ENCODE assay signal across 8 cellular contexts in the genomic region with DNA sequence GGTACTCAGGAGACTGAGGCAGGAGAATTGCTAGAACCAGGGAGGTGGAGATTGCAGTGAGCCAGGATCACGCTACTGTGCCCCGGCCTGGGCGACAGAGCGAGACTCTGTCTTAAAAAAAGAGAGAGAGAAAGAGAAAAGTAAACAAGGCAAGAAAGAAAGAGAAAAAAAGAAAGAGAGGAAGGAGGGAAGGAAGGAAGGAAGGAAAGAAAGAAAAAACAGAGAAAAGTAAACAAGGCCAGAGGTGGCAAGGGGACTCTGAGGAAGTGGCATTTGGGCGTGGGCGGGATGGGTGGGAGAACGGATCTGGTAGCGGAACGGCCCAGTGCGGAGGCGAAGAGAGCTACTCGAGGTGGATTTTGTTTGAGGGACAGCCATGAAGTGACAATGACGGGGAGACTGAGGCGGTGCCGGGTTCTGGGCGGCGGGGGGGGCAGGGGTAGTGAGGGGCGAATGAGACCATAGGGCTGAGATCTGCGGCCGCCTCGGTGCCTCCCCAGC. TPM values are rescaled to one million over a fixed set of nuclear protein-coding genes. Genes with fewer than 3 reads are reported as not detected.
A peak's percentile ranks its signal among the peaks of the same experiment; 100 is the strongest.
DNase-seq lines count a peak whose midpoint lies in the region; ATAC-seq, FAIRE-seq and TF ChIP-seq lines count a peak whose summit lies in the region.

No MANE protein-coding gene starts in this region.

- no peak for TF ChIP-seq POLR2A in GM12878 (IDR thresholded peaks at IDR 0.05; ENCODE audit: low read depth, low read length)

- in situ Hi-C loops in GM12878 (cut with MboI) = no loop called here

- no peak for TF ChIP-seq EP300 in GM12878 (IDR thresholded peaks at IDR 0.05; ENCODE audit: borderline replicate concordance in 1 of 2, control insufficient read depth in 1 of 2, low read depth in 2 of 2, low read length in 2 of 2)

- H3K4me1 ChIP-seq in BLaER1 = peaks cover 35% of the 10 kb centered on the region
- H3K4me1 ChIP-seq in GM12878 (ENCODE audit: control insufficient read depth, insufficient read depth, low read length) = peaks cover 5% of the 10 kb centered on the region; the same call in 1 of the 2 replicates
- H3K4me1 ChIP-seq in muscle layer of colon (ENCODE audit: insufficient read depth, low read length) = peaks cover 7% of the 10 kb centered on the region

- no peak for FAIRE-seq in GM12878 (lab: Jason Lieb, UNC)

- intact Hi-C loops in GM12878 (cut with micrococcal nuclease; ENCODE audit: unreplicated experiment) = no loop called here

- H3K4me3 ChIP-seq in BLaER1 (peak overlapping the region; percentile 86), GM12878 (peak overlapping the region; percentile 75; the same call in 1 of the 2 replicates), muscle layer of colon (ENCODE audit: low read depth in 1 of 2, low read length in 2 of 2) (peak overlapping the region in 1 of 2 donors; percentile 26)

- no TSS peak for BruUV-seq in GM12878 (replicated peaks; lab: Mats Ljungman, UMichigan)

- H2AFZ ChIP-seq in GM12878 (ENCODE audit: control insufficient read depth, low read depth, low read length) = peak overlapping the region; percentile 62

- H3K9ac ChIP-seq in BLaER1 = peak overlapping the region; percentile 85
- no peak overlapping the region for H3K9ac ChIP-seq in GM12878 (ENCODE audit: control insufficient read depth, insufficient read depth, low read length)
- H3K9ac ChIP-seq in muscle layer of colon (ENCODE audit: low read length) = no peak overlapping the region

- H3K9me3 ChIP-seq in BLaER1 = no peaks in the 10 kb centered on the region
- H3K9me3 ChIP-seq in GM12878 (replicated peaks; ENCODE audit: control insufficient read depth, insufficient read depth, low read length) = no peaks in the 10 kb centered on the region
- H3K9me3 ChIP-seq in muscle layer of colon (ENCODE audit: low read length) = no peaks in the 10 kb centered on the region

- peak overlapping the region; percentile 92 for H3K4me2 ChIP-seq in BLaER1
- H3K4me2 ChIP-seq in GM12878 (ENCODE audit: control insufficient read depth, insufficient read depth) = peak overlapping the region; percentile 79; the same call in 1 of the 2 replicates

- H4K20me1 ChIP-seq in BLaER1 = peaks cover 27% of the 10 kb centered on the region
- no peaks in the 10 kb centered on the region for H4K20me1 ChIP-seq in GM12878 (ENCODE audit: control insufficient read depth, insufficient read depth)

- CTCF ChIA-PET in GM12878 (lab: Yijun Ruan, JAX) = interaction anchor here (0.6 to 13.5 kb wide), 11 partner anchors 29 to 279 kb away, joined by 3 to 302 read pairs (median 3); a partner anchor contains a TSS

- ATAC-seq in HG03108 (IDR thresholded peaks at IDR 0.05; ENCODE audit: unreplicated experiment) = peak; percentile 13
- ATAC-seq in GM12878 = no peak

- H3K79me2 ChIP-seq in GM12878 (ENCODE audit: control insufficient read depth, insufficient read depth, low read length) = peaks cover 10% of the 10 kb centered on the region

- peaks cover 21% of the 10 kb centered on the region for H3K36me3 ChIP-seq in BLaER1
- H3K36me3 ChIP-seq in GM12878 (ENCODE audit: control insufficient read depth in 2 of 2, insufficient read depth in 2 of 2, low read length in 1 of 2) = no peaks in the 10 kb centered on the region
- no peaks in the 10 kb centered on the region for H3K36me3 ChIP-seq in muscle layer of colon (ENCODE audit: insufficient read depth, low read length)

- H3K27ac ChIP-seq in BLaER1 = peak overlapping the region; percentile 92
- no peak overlapping the region for H3K27ac ChIP-seq in GM12878 (ENCODE audit: control insufficient read depth, insufficient read depth)
- H3K27ac ChIP-seq in muscle layer of colon (ENCODE audit: low read depth, low read length) = peak overlapping the region; percentile 61

- H3K27me3 ChIP-seq in BLaER1 (no peaks in the 10 kb centered on the region), GM12878 (replicated peaks in 1 of 2; ENCODE audit: control insufficient read depth in 2 of 2, insufficient read depth in 2 of 2, low read length in 1 of 2) (no peaks in the 10 kb centered on the region), muscle layer of colon (ENCODE audit: control insufficient read depth in 1 of 2, insufficient read depth in 2 of 2, low read length in 2 of 2) (no peaks in the 10 kb centered on the region)

- TF ChIP-seq RAD21 in GM12878 (IDR thresholded peaks at IDR 0.05; ENCODE audit: insufficient read depth, low read depth, low read length) = no peak

- POLR2A ChIA-PET in GM12878 (lab: Charles Lee) = interaction anchor here (0.6 to 1.9 kb wide), 7 partner anchors 45 to 170 kb away, joined by 3 to 14 read pairs (median 4); no protein-coding TSS in a partner anchor

- DNase-seq in GM12878 (ENCODE audit: low read depth, low spot score) (no peak), NCI-H1417 treated with DMSO at 0.1 percent for 48 hours (lab: John Stamatoyannopoulos, UW) (no peak), LoVo (ENCODE audit: low spot score) (no peak), NCI-H2196 treated with DMSO at 0.1 percent for 48 hours (lab: John Stamatoyannopoulos, UW; ENCODE audit: unreplicated experiment) (no peak)
- DNase-seq in stimulated activated CD4-positive, alpha-beta T cell treated with anti-CD3 and anti-CD28 coated beads, Interleukin-12 subunit alpha, Interleukin-12 subunit beta, amount 100 ng/mL, for 4 hours = no peak

- TF ChIP-seq CTCF in GM12878 (IDR thresholded peaks at IDR 0.05 in 2 of 3, conservative IDR thresholded peaks at IDR 0.05 in 1 of 3; ENCODE audit: control insufficient read depth in 2 of 3, extremely low read depth in 1 of 3, insufficient read depth in 1 of 3, low read depth in 3 of 3, low read length in 3 of 3) = no peak

- WGBS in GM12878 (ENCODE audit: insufficient coverage, insufficient replicate concordance, low lambda C conversion rate, missing lambda C conversion rate) = under 1% methylated on average over 12 of the region's 21 CpGs

- RAD21 ChIA-PET in GM12878 (lab: Charles Lee; ENCODE audit: unreplicated experiment) = interaction anchor here (0.7 to 2.0 kb wide), 7 partner anchors 44 to 69 kb away, joined by 3 to 9 read pairs (median 5); a partner anchor contains a TSS

- SMC1A ChIA-PET in GM12878 (lab: Charles Lee; ENCODE audit: uncharacterized antibody, unreplicated experiment) = interaction anchor here (0.6 to 7.7 kb wide), 5 partner anchors 58 to 381 kb away, joined by 3 to 90 read pairs (median 3); no protein-coding TSS in a partner anchor

TF ChIP-seq in GM12878, 131 proteins besides CTCF, POLR2A, EP300 and RAD21 (continues in another document):
- TF ChIP-seq MTA2 (IDR thresholded peaks at IDR 0.05; ENCODE audit: low read depth) (peak; percentile 60), ZNF207 (IDR thresholded peaks at IDR 0.05; ENCODE audit: borderline replicate concordance) (no peak), STAT3 (IDR thresholded peaks at IDR 0.05; ENCODE audit: low read depth, low read length) (no peak), NBN (IDR thresholded peaks at IDR 0.05) (peak; percentile 80; the same call in 1 of the 2 replicates), SMC3 (IDR thresholded peaks at IDR 0.05; ENCODE audit: borderline replicate concordance, low read length) (no peak), NR2F1 (conservative IDR thresholded peaks at IDR 0.05) (no peak), EGR1 (IDR thresholded peaks at IDR 0.05; ENCODE audit: borderline replicate concordance in 1 of 2, low read depth in 2 of 2, low read length in 2 of 2) (peak in 1 of 2 experiments; percentile 85; a peak in 2 of 3 replicates)
- TF ChIP-seq, protein P1, sequence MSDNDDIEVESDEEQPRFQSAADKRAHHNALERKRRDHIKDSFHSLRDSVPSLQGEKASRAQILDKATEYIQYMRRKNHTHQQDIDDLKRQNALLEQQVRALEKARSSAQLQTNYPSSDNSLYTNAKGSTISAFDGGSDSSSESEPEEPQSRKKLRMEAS (IDR thresholded peaks at IDR 0.05; ENCODE audit: low read depth, low read length) = no peak

RNA-seq across cellular contexts. Expression of a gene that starts 7.4 kb away (rescaled TPM):
- total RNA-seq in GM12878 (2013; cell fraction: nucleolus; rRNA removed) = 19.4 and 23.9 TPM in 2 replicates
- total RNA-seq in GM12878 (2014; rRNA removed) = 6.8 and 8.8 TPM in 2 replicates
- 5.5 TPM in 2 replicates for total RNA-seq in GM12878 (2014; rRNA removed; fragmentation: Illumina TruSeq; extraction: Trizol)
- 9.3 and 10.1 TPM in 2 replicates for total RNA-seq in GM12878 (2021)
- polyA plus RNA-seq in GM12878 (2011; ENCODE audit: low read depth) = 3.8 TPM
- 4.4 and 5.2 TPM in 2 replicates for polyA plus RNA-seq in GM12878 (2011; rRNA removed)
- polyA plus RNA-seq in GM12878 (2011; cell fraction: cytosol; rRNA removed) = 3.9 and 6.7 TPM in 2 replicates
- 31.0 and 35.9 TPM in 2 replicates for polyA plus RNA-seq in GM12878 (2011; cell fraction: nucleus; rRNA removed)
- 6.5 and 8.6 TPM in 2 replicates for polyA plus RNA-seq in GM12878 (2012)
- polyA plus RNA-seq in GM12878 (2014; fragmentation: Illumina TruSeq; extraction: Trizol) = 4.3 and 4.7 TPM in 2 replicates
- polyA plus RNA-seq in GM12878 (2014; fragmentation: Nextera tagmentation; extraction: Ambion mirVana) = 1 to 10 TPM in 1 of 2 experiments, under 1 TPM in 1; 0.48 to 1.1 TPM
- 9.6 and 11.1 TPM in 2 replicates for polyA plus RNA-seq in GM12878 (2014; rRNA removed)
- polyA plus RNA-seq in GM12878 (2016; fragmentation: Nextera tagmentation; extraction: Ambion mirVana) = 1 to 10 TPM; 1.1 to 2.7 TPM
- polyA minus RNA-seq in GM12878 (2011; rRNA and poly(A)+ RNA removed) = 3.4 and 4.4 TPM in 2 replicates
- polyA minus RNA-seq in GM12878 (2011; cell fraction: cytosol; rRNA and poly(A)+ RNA removed) = 2.3 and 3.7 TPM in 2 replicates
- 4.4 and 8.6 TPM in 2 replicates for polyA minus RNA-seq in GM12878 (2011; cell fraction: nucleus; rRNA and poly(A)+ RNA removed)

RNA-seq across cellular contexts. Expression of a gene that starts 33.6 kb away (rescaled TPM):
- 12.0 and 14.7 TPM in 2 replicates for total RNA-seq in GM12878 (2013; cell fraction: nucleolus; rRNA removed)
- 0.40 and 0.60 TPM in 2 replicates for total RNA-seq in GM12878 (2014; rRNA removed)
- total RNA-seq in GM12878 (2014; rRNA removed; fragmentation: Illumina TruSeq; extraction: Trizol) = 0.09 and 0.14 TPM in 2 replicates
- total RNA-seq in GM12878 (2021) = 0.43 and 0.87 TPM in 2 replicates
- polyA plus RNA-seq in GM12878 (2011; ENCODE audit: low read depth) = 0.64 TPM
- polyA plus RNA-seq in GM12878 (2011; rRNA removed) = 0.45 and 0.95 TPM in 2 replicates
- polyA plus RNA-seq in GM12878 (2011; cell fraction: cytosol; rRNA removed) = 1.2 and 1.5 TPM in 2 replicates
- polyA plus RNA-seq in GM12878 (2011; cell fraction: nucleus; rRNA removed) = 1.9 and 2.6 TPM in 2 replicates
- 1.4 and 1.6 TPM in 2 replicates for polyA plus RNA-seq in GM12878 (2012)
- polyA plus RNA-seq in GM12878 (2014; fragmentation: Illumina TruSeq; extraction: Trizol) = 0.04 and 0.10 TPM in 2 replicates
- under 1 TPM in 1 of 2 experiments, not detected in 1; 0.02 TPM for polyA plus RNA-seq in GM12878 (2014; fragmentation: Nextera tagmentation; extraction: Ambion mirVana)
- 0.13 and 0.31 TPM in 2 replicates for polyA plus RNA-seq in GM12878 (2014; rRNA removed)
- polyA plus RNA-seq in GM12878 (2016; fragmentation: Nextera tagmentation; extraction: Ambion mirVana) = under 1 TPM; 0.16 TPM
- 1.5 and 2.3 TPM in 2 replicates for polyA minus RNA-seq in GM12878 (2011; rRNA and poly(A)+ RNA removed)
- 0.52 TPM in 1 of 2 replicates, not detected in the other for polyA minus RNA-seq in GM12878 (2011; cell fraction: cytosol; rRNA and poly(A)+ RNA removed)
- polyA minus RNA-seq in GM12878 (2011; cell fraction: nucleus; rRNA and poly(A)+ RNA removed) = 0.85 and 1.1 TPM in 2 replicates
